ENCODE assay signal across 16 cellular contexts in genomic region chr3:12413721-12414255, GRCh38.
DNase-seq lines count a peak whose midpoint lies in the region; ATAC-seq, FAIRE-seq and TF ChIP-seq lines count a peak whose summit lies in the region.
"Had no signal": no experiment of that assay in that cellular context is flagged by ENCODE, and none has a peak within 500 bp of the region (broad histone marks: within the 10 kb centered on the region; RNA-seq: fewer than 3 reads in every experiment).

No MANE protein-coding gene starts in this region.

- H4K20me1 ChIP-seq in HepG2 (ENCODE audit: insufficient read depth, low read length) (no peaks in the 10 kb centered on the region), PC-9 (ENCODE audit: insufficient read depth) (no peaks in the 10 kb centered on the region)

- H3K9ac ChIP-seq in liver (ENCODE audit: low read depth in 1 of 2, low read length in 2 of 2), result no peak overlapping the region
- H3K9ac ChIP-seq in HepG2 (ENCODE audit: insufficient read depth, low read depth, low read length), result no peak overlapping the region

- H3K79me2 ChIP-seq in HepG2 (ENCODE audit: insufficient read depth, low read length) (no peaks in the 10 kb centered on the region), PC-9 (ENCODE audit: low read depth) (peaks cover 21% of the 10 kb centered on the region)

- TF ChIP-seq RAD21 in liver (IDR thresholded peaks at IDR 0.05) (peak in 1 of 2 donors; percentile 8), HepG2 (CRISPR knock-in tag; IDR thresholded peaks at IDR 0.05) (no peak)

- H3K9me2 ChIP-seq in PC-9 (ENCODE audit: insufficient read depth), result no peaks in the 10 kb centered on the region

- no peak overlapping the region for H3K27ac ChIP-seq in liver (ENCODE audit: low read depth in 1 of 2, low read length in 2 of 2)
- H3K27ac ChIP-seq in HepG2 (ENCODE audit: extremely low read length, insufficient read depth, low read length), result no peak overlapping the region
- 0 out of 2 replicates have a peak overlapping the region, but pooled peaks have one; percentile 3 for H3K27ac ChIP-seq in PC-9
- H3K27ac ChIP-seq in left lung, result no peak overlapping the region
- H3K27ac ChIP-seq: SJCRH30 had no signal

- TF ChIP-seq EP300 in HepG2 (IDR thresholded peaks at IDR 0.05; ENCODE audit: low read depth in 2 of 2, low read length in 2 of 2) (no peak), HepG2 (CRISPR knock-in tag; IDR thresholded peaks at IDR 0.05; ENCODE audit: borderline replicate concordance) (no peak)

- no peak for FAIRE-seq in HepG2 (lab: Jason Lieb, UNC)
- no peak for FAIRE-seq in GM12892 (lab: Jason Lieb, UNC)
- FAIRE-seq: GM18507 had no signal

- CTCF ChIA-PET in HepG2 (lab: Yijun Ruan, JAX; ENCODE audit: low intra/inter-chr PET ratio, low total read pairs), result no interaction called here
- CTCF ChIA-PET in PC-9 (lab: Charles Lee), result interaction anchor here (0.7 kb wide), 1 partner anchor 81 kb away, joined by 7 read pairs; no protein-coding TSS in a partner anchor

- H3K9me3 ChIP-seq in liver (ENCODE audit: control insufficient read depth in 4 of 4, low read length in 3 of 4) (no peaks in the 10 kb centered on the region), HepG2 (ENCODE audit: low read length) (no peaks in the 10 kb centered on the region), PC-9 (ENCODE audit: insufficient read depth, low read depth) (no peaks in the 10 kb centered on the region), left lung (no peaks in the 10 kb centered on the region)
- H3K9me3 ChIP-seq: SJCRH30 had no signal

- TF ChIP-seq CTCF in liver (IDR thresholded peaks at IDR 0.05; ENCODE audit: low read depth, low read length, missing input control) (no peak), HepG2 (CRISPR knock-in tag; IDR thresholded peaks at IDR 0.05) (no peak), PC-9 (conservative IDR thresholded peaks at IDR 0.05) (no peak), left lung (IDR thresholded peaks at IDR 0.05) (no peak)

- DNase-seq in HepG2 (ENCODE audit: low spot score), result no peak
- DNase-seq in PC-9, result no peak
- DNase-seq in left lobe of liver (ENCODE audit: low spot score), result no peak
- no peak for DNase-seq in D341Med (ENCODE audit: low spot score)
- DNase-seq in GM12892 (ENCODE audit: insufficient read length), result no peak
- no peak for DNase-seq in left lung
- DNase-seq: C1 segment of cervical spinal cord, COR-L47, H7, NCI-H1048, NCI-H146, NCI-H226, SJCRH30 had no signal

- ATAC-seq in HepG2, result no peak
- peak; percentile 12 for ATAC-seq in left lobe of liver
- ATAC-seq in GM18868 (IDR thresholded peaks at IDR 0.05; ENCODE audit: unreplicated experiment), result no peak
- ATAC-seq in left lung, result no peak

- no peaks in the 10 kb centered on the region for H3K36me3 ChIP-seq in liver (ENCODE audit: control insufficient read depth in 4 of 4, insufficient read depth in 3 of 4, low read depth in 1 of 4, low read length in 3 of 4)
- no peaks in the 10 kb centered on the region; a peak in 1 of 5 replicates for H3K36me3 ChIP-seq in HepG2 (replicated peaks in 1 of 2; ENCODE audit: control insufficient read depth in 1 of 2, insufficient read depth in 2 of 2, low read length in 2 of 2)
- peaks cover 67% of the 10 kb centered on the region for H3K36me3 ChIP-seq in PC-9 (ENCODE audit: low read depth)
- no peaks in the 10 kb centered on the region for H3K36me3 ChIP-seq in left lung
- H3K36me3 ChIP-seq: SJCRH30 had no signal

- POLR2A ChIA-PET in HepG2 (lab: Yijun Ruan, JAX), result no interaction called here
- POLR2A ChIA-PET in PC-9 (lab: Charles Lee; ENCODE audit: unreplicated experiment), result no interaction called here

- H3K4me3 ChIP-seq in liver (ENCODE audit: low read depth in 1 of 3, low read length in 3 of 3), result no peak overlapping the region
- no peak overlapping the region for H3K4me3 ChIP-seq in HepG2 (replicated peaks in 1 of 3; ENCODE audit: insufficient read depth in 1 of 3, low read depth in 2 of 3, low read length in 3 of 3)
- no peak overlapping the region for H3K4me3 ChIP-seq in PC-9
- no peak overlapping the region for H3K4me3 ChIP-seq in left lung
- H3K4me3 ChIP-seq: SJCRH30 had no signal

- peaks cover 77% of the 10 kb centered on the region for H3F3A ChIP-seq in PC-9 (ENCODE audit: insufficient read depth, low read depth)

- no peak overlapping the region for H2AFZ ChIP-seq in HepG2 (ENCODE audit: low read length)
- H2AFZ ChIP-seq in PC-9, result no peak overlapping the region

- no peak for TF ChIP-seq POLR2A in HepG2 (IDR thresholded peaks at IDR 0.05; ENCODE audit: insufficient read depth in 1 of 2, low read depth in 2 of 2, low read length in 2 of 2)
- TF ChIP-seq POLR2A in GM12892 (IDR thresholded peaks at IDR 0.05; ENCODE audit: low read depth, low read length), result no peak

- H3K27me3 ChIP-seq in liver (ENCODE audit: control insufficient read depth in 4 of 4, insufficient read depth in 4 of 4, low read length in 3 of 4) (no peaks in the 10 kb centered on the region), HepG2 (ENCODE audit: control insufficient read depth in 1 of 2, insufficient read depth in 2 of 2, low read length in 2 of 2) (no peaks in the 10 kb centered on the region), PC-9 (ENCODE audit: insufficient read depth, low read depth) (no peaks in the 10 kb centered on the region), left lung (no peaks in the 10 kb centered on the region)
- H3K27me3 ChIP-seq: SJCRH30 had no signal

- H3K4me1 ChIP-seq in liver (ENCODE audit: control insufficient read depth in 4 of 4, insufficient read depth in 4 of 4, low read length in 3 of 4) (peaks cover 1 to 35% (median 28%) of the 10 kb centered on the region in 4 donors), HepG2 (ENCODE audit: insufficient read depth, low read length) (peaks cover 57% of the 10 kb centered on the region), PC-9 (replicated peaks; ENCODE audit: insufficient read depth) (no peaks in the 10 kb centered on the region), left lung (peaks cover 0 to 6% of the 10 kb centered on the region in 2 donors)
- H3K4me1 ChIP-seq: SJCRH30 had no signal

- intact Hi-C loops in HepG2 (cut with micrococcal nuclease; ENCODE audit: unreplicated experiment), result no loop called here
- intact Hi-C loops in PC-9 (cut with micrococcal nuclease; ENCODE audit: unreplicated experiment), result no loop called here
- intact Hi-C loops in left lung (cut with DNase I), result no loop called here

- no peak overlapping the region for H3K4me2 ChIP-seq in HepG2 (ENCODE audit: low read depth, low read length)
- H3K4me2 ChIP-seq in PC-9, result no peak overlapping the region

- no TSS peak for BruUV-seq in HepG2 (replicated peaks; lab: Mats Ljungman, UMichigan)
- BruUV-seq in PC-9 (replicated peaks; lab: Mats Ljungman, UMichigan), result no TSS peak

- in situ Hi-C loops in HepG2 (cut with HindIII; ENCODE audit: extremely low pct_ligation_motif_present, low pct_unique_long_range_greater_than_20kb), result no loop called here

- 52% methylated on average over 1 of the region's 1 CpG for WGBS in liver
- 96% methylated on average over 1 of the region's 1 CpG for WGBS in HepG2 (ENCODE audit: low lambda C conversion rate)

TF ChIP-seq in liver, 16 proteins besides CTCF, POLR2A, EP300 and RAD21 (continues in another document):
- TF ChIP-seq SP1 (IDR thresholded peaks at IDR 0.05) (peak; percentile 53), TAF1 (conservative IDR thresholded peaks at IDR 0.05) (no peak), EGR1 (IDR thresholded peaks at IDR 0.05; ENCODE audit: low read depth in 2 of 2) (no peak), FOXA1 (IDR thresholded peaks at IDR 0.05) (no peak), MAX (IDR thresholded peaks at IDR 0.05) (no peak), RXRA (IDR thresholded peaks at IDR 0.05) (peak in 1 of 2 donors; percentile 57), HNF4G (IDR thresholded peaks at IDR 0.05) (no peak), ATF3 (IDR thresholded peaks at IDR 0.05) (no peak), GABPA (IDR thresholded peaks at IDR 0.05 in 1 of 2, conservative IDR thresholded peaks at IDR 0.05 in 1 of 2) (no peak), NR2F2 (IDR thresholded peaks at IDR 0.05) (no peak), YY1 (IDR thresholded peaks at IDR 0.05) (no peak), JUND (IDR thresholded peaks at IDR 0.05) (peak in 1 of 2 donors; percentile 14)

TF ChIP-seq in HepG2, 621 proteins besides CTCF, POLR2A, EP300 and RAD21:
- TF ChIP-seq HNF4A (CRISPR knock-in tag; IDR thresholded peaks at IDR 0.05) (no peak), ATAD3A (CRISPR knock-in tag; IDR thresholded peaks at IDR 0.05) (no peak), ZNF709 (CRISPR knock-in tag; IDR thresholded peaks at IDR 0.05) (no peak), ZIK1 (CRISPR knock-in tag; IDR thresholded peaks at IDR 0.05; ENCODE audit: borderline replicate concordance, low read depth) (no peak), KDM3A (CRISPR knock-in tag; IDR thresholded peaks at IDR 0.05; ENCODE audit: low read depth) (no peak), CEBPB (IDR thresholded peaks at IDR 0.05; ENCODE audit: borderline replicate concordance, low read depth, low read length) (no peak), KMT2A (CRISPR knock-in tag; IDR thresholded peaks at IDR 0.05) (no peak), WIZ (CRISPR knock-in tag; IDR thresholded peaks at IDR 0.05) (no peak), DNMT1 (CRISPR knock-in tag; IDR thresholded peaks at IDR 0.05) (no peak), FOXJ3 (CRISPR knock-in tag; IDR thresholded peaks at IDR 0.05; ENCODE audit: borderline replicate concordance) (no peak)
